ENCODE assay signal across 1 cellular context in the genomic region with DNA sequence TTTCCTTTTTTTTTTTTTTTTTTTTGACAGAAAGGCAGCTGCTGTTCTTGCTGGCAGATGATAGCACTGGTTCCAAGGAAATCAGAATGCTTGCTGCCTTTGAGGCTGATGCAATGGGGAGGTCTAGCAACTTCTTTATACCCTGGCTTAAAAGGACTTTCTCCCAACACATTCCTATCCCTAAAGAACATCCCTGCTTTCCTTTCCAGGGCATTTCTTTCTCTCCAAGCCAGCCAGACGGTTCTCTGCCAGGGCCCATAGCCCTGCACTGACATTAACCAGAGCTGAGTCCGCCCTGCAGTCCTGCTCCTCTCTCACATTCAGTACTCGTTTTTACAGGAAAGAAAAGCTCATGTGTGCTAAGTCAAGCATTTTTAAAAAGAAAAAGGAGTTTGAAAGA.
TF ChIP-seq lines count a peak whose summit lies in the region.

No MANE protein-coding gene starts in this region.

TF ChIP-seq in GM23338, 12 proteins besides CTCF, POLR2A, EP300 and RAD21 (continued from another document):
- TF ChIP-seq, protein P1, sequence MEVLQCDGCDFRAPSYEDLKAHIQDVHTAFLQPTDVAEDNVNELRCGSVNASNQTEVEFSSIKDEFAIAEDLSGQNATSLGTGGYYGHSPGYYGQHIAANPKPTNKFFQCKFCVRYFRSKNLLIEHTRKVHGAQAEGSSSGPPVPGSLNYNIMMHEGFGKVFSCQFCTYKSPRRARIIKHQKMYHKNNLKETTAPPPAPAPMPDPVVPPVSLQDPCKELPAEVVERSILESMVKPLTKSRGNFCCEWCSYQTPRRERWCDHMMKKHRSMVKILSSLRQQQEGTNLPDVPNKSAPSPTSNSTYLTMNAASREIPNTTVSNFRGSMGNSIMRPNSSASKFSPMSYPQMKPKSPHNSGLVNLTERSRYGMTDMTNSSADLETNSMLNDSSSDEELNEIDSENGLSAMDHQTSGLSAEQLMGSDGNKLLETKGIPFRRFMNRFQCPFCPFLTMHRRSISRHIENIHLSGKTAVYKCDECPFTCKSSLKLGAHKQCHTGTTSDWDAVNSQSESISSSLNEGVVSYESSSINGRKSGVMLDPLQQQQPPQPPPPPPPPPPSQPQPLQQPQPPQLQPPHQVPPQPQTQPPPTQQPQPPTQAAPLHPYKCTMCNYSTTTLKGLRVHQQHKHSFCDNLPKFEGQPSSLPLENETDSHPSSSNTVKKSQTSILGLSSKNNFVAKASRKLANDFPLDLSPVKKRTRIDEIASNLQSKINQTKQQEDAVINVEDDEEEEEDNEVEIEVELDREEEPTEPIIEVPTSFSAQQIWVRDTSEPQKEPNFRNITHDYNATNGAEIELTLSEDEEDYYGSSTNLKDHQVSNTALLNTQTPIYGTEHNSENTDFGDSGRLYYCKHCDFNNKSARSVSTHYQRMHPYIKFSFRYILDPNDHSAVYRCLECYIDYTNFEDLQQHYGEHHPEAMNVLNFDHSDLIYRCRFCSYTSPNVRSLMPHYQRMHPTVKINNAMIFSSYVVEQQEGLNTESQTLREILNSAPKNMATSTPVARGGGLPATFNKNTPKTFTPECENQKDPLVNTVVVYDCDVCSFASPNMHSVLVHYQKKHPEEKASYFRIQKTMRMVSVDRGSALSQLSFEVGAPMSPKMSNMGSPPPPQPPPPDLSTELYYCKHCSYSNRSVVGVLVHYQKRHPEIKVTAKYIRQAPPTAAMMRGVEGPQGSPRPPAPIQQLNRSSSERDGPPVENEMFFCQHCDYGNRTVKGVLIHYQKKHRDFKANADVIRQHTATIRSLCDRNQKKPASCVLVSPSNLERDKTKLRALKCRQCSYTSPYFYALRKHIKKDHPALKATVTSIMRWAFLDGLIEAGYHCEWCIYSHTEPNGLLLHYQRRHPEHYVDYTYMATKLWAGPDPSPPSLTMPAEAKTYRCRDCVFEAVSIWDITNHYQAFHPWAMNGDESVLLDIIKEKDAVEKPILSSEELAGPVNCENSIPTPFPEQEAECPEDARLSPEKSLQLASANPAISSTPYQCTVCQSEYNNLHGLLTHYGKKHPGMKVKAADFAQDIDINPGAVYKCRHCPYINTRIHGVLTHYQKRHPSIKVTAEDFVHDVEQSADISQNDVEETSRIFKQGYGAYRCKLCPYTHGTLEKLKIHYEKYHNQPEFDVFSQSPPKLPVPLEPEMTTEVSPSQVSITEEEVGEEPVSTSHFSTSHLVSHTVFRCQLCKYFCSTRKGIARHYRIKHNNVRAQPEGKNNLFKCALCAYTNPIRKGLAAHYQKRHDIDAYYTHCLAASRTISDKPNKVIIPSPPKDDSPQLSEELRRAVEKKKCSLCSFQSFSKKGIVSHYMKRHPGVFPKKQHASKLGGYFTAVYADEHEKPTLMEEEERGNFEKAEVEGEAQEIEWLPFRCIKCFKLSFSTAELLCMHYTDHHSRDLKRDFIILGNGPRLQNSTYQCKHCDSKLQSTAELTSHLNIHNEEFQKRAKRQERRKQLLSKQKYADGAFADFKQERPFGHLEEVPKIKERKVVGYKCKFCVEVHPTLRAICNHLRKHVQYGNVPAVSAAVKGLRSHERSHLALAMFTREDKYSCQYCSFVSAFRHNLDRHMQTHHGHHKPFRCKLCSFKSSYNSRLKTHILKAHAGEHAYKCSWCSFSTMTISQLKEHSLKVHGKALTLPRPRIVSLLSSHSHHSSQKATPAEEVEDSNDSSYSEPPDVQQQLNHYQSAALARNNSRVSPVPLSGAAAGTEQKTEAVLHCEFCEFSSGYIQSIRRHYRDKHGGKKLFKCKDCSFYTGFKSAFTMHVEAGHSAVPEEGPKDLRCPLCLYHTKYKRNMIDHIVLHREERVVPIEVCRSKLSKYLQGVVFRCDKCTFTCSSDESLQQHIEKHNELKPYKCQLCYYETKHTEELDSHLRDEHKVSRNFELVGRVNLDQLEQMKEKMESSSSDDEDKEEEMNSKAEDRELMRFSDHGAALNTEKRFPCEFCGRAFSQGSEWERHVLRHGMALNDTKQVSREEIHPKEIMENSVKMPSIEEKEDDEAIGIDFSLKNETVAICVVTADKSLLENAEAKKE (CRISPR knock-in tag; IDR thresholded peaks at IDR 0.05) = no peak
- TF ChIP-seq, protein P2, sequence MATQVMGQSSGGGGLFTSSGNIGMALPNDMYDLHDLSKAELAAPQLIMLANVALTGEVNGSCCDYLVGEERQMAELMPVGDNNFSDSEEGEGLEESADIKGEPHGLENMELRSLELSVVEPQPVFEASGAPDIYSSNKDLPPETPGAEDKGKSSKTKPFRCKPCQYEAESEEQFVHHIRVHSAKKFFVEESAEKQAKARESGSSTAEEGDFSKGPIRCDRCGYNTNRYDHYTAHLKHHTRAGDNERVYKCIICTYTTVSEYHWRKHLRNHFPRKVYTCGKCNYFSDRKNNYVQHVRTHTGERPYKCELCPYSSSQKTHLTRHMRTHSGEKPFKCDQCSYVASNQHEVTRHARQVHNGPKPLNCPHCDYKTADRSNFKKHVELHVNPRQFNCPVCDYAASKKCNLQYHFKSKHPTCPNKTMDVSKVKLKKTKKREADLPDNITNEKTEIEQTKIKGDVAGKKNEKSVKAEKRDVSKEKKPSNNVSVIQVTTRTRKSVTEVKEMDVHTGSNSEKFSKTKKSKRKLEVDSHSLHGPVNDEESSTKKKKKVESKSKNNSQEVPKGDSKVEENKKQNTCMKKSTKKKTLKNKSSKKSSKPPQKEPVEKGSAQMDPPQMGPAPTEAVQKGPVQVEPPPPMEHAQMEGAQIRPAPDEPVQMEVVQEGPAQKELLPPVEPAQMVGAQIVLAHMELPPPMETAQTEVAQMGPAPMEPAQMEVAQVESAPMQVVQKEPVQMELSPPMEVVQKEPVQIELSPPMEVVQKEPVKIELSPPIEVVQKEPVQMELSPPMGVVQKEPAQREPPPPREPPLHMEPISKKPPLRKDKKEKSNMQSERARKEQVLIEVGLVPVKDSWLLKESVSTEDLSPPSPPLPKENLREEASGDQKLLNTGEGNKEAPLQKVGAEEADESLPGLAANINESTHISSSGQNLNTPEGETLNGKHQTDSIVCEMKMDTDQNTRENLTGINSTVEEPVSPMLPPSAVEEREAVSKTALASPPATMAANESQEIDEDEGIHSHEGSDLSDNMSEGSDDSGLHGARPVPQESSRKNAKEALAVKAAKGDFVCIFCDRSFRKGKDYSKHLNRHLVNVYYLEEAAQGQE (IDR thresholded peaks at IDR 0.05; ENCODE audit: unreplicated experiment) = no peak
- TF ChIP-seq EZH2phosphoT487 (IDR thresholded peaks at IDR 0.05; ENCODE audit: unreplicated experiment) (no peak), NANOG (IDR thresholded peaks at IDR 0.05; ENCODE audit: borderline replicate concordance) (no peak)
